ENCODE assay signal across 7 cellular contexts in the genomic region with DNA sequence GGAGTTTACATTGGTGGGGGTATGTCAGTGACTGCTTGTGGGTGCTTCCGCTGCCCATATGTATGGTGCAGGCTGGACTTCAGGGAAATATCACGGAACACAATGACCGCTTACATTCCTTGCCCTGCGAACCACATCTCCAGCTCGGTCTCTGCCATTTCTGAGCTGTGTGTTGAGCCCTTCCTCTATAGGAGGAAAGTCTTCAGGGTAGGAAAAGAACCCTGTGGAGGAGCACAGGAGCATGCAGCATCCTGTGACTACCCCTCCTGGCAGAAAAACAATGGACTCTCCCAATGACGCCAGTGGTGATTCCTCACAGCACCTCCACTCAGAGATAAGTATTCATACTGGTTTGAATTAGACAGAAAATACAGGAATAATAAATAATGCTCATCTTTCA.
"Had no signal": no experiment of that assay in that cellular context is flagged by ENCODE, and none has a peak within 500 bp of the region (broad histone marks: within the 10 kb centered on the region; RNA-seq: fewer than 3 reads in every experiment).

No MANE protein-coding gene starts in this region.

- H3K4me3 ChIP-seq: GM12878 had no signal

- FAIRE-seq: GM12878, GM12891, GM12892, GM18507, GM19239 had no signal

- DNase-seq: GDM1, GF-D8 had no signal

- ATAC-seq: GM12878 had no signal
